8 cellular contexts compared by ENCODE assay signal in the genomic region with DNA sequence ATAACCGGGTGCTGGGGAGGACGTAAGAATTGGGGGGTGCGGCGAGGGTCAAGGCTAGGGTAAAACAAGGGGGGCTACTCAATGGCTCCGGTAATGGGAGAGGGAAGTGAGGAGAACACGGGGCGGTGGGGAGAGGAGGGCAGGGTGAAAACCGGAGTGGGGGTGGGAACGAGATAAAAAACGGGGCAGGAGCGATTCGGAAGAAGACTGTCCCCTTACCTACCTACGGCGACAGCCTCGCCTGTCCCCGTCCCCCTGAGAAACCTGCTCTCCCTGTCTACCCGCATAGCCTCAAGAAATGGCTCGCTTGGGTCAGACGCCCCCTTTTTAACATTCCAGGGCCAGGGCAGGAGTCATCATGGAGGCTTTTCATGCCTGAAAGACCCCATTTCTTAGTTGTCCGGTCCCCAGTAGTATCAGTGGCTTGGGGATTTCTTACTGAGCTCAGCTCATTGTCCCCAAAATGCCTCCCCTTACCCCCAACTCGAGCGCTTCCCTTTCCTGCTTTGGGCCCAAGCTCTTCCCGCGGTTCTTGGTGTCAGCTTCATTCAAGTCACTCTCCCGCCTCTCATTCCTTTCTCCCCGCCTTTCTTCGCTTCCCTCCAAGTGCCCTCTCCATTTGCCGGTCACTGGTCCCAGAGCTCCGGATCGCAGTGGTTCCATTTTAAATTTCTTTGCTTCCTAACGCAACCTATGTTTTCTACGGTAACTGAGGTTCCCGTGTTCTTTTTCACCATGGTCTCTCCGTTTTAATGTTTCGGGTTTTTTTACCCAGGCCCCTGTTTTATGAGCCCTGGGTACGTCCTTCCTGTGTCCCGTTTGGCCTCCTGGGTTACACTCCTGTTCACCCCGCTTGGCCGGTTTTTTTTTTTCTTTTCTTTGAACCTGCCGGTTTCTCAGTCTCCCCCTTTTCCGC. TPM values are rescaled to one million over a fixed set of nuclear protein-coding genes. Genes with fewer than 3 reads are reported as not detected.
DNase-seq lines count a peak whose midpoint lies in the region; ATAC-seq and TF ChIP-seq lines count a peak whose summit lies in the region.

No MANE protein-coding gene starts in this region.

- H4K20me1 ChIP-seq in HCT116 (ENCODE audit: insufficient read depth): no peaks in the 10 kb centered on the region

- H3K27me3 Mint-ChIP-seq in stimulated activated memory B cell treated with anti-CD40 and anti-IgM and Interleukin-4, amounts not matched to agents 10 μg/mL and 1 μg/mL and 100 μg/mL, for 72 hours: peaks cover 7% of the 10 kb centered on the region

- peaks cover 27% of the 10 kb centered on the region for H3K79me2 ChIP-seq in HCT116 (ENCODE audit: insufficient read depth, low read length)

- RAD21 ChIA-PET in HCT116 (lab: Charles Lee; ENCODE audit: low non-redundant PET in 1 of 2, low total read pairs in 2 of 2, uncharacterized antibody in 2 of 2, unreplicated experiment in 2 of 2): no interaction called here

- intact Hi-C loops in HCT116 (cut with micrococcal nuclease): loop anchor here (5.0 kb wide), 1 partner anchor 40 kb away; a partner anchor contains a TSS

- DNase-seq in COLO829 (ENCODE audit: low spot score) (peak; percentile 39), HCT116 (ENCODE audit: low read depth, low spot score) (no peak), SK-N-MC (ENCODE audit: low read depth, low spot score) (no peak), dermis blood vessel endothelial cell (peak; percentile 61), left lobe of liver (ENCODE audit: low spot score) (peak; percentile 49), NCI-H1694 treated with DMSO at 0.1 percent for 48 hours (lab: John Stamatoyannopoulos, UW) (no peak), NCI-H446 (lab: John Stamatoyannopoulos, UW) (no peak)

- no peak for TF ChIP-seq RAD21 in HCT116 (IDR thresholded peaks at IDR 0.05; ENCODE audit: low read depth)

- no peaks in the 10 kb centered on the region for H3K36me3 Mint-ChIP-seq in stimulated activated memory B cell treated with anti-CD40 and anti-IgM and Interleukin-4, amounts not matched to agents 10 μg/mL and 1 μg/mL and 100 μg/mL, for 72 hours

- CTCF ChIA-PET in HCT116 (lab: Charles Lee): interaction anchor here (1.3 kb wide), 1 partner anchor 27 kb away, joined by 3 read pairs; no protein-coding TSS in a partner anchor

- peaks cover 0 to 5% of the 10 kb centered on the region in 2 experiments; a peak in 1 of 4 replicates for H3K36me3 ChIP-seq in HCT116 (ENCODE audit: control insufficient read depth in 1 of 2, insufficient read depth in 2 of 2, low read length in 2 of 2)
- H3K36me3 ChIP-seq in SK-N-MC (ENCODE audit: insufficient read depth, low read length): no peaks in the 10 kb centered on the region

- H3K27ac Mint-ChIP-seq in stimulated activated memory B cell treated with anti-CD40 and anti-IgM and Interleukin-4, amounts not matched to agents 10 μg/mL and 1 μg/mL and 100 μg/mL, for 72 hours: peak overlapping the region; percentile 90

- peaks cover 52% of the 10 kb centered on the region for H3K4me1 Mint-ChIP-seq in stimulated activated memory B cell treated with anti-CD40 and anti-IgM and Interleukin-4, amounts not matched to agents 10 μg/mL and 1 μg/mL and 100 μg/mL, for 72 hours

- H3K4me2 ChIP-seq in HCT116 (ENCODE audit: low read length): peak overlapping the region; percentile 85

- no peaks in the 10 kb centered on the region for H3K9me2 ChIP-seq in HCT116 (ENCODE audit: insufficient read depth)

- H3K9me3 Mint-ChIP-seq in stimulated activated memory B cell treated with anti-CD40 and anti-IgM and Interleukin-4, amounts not matched to agents 10 μg/mL and 1 μg/mL and 100 μg/mL, for 72 hours: no peaks in the 10 kb centered on the region

- no peaks in the 10 kb centered on the region for H3K27me3 ChIP-seq in HCT116 (ENCODE audit: insufficient read depth, low read length)

- no peak for TF ChIP-seq POLR2A in HCT116 (IDR thresholded peaks at IDR 0.05; ENCODE audit: borderline replicate concordance, extremely low read depth, insufficient read depth, insufficient read length)

- H3K4me3 ChIP-seq in HCT116 (replicated peaks in 1 of 2; ENCODE audit: low read depth in 1 of 2, low read length in 2 of 2) (peak overlapping the region; percentile 64 to 67), SK-N-MC (peak overlapping the region; percentile 80)

- H2AFZ ChIP-seq in HCT116 (ENCODE audit: low read depth, low read length, poor library complexity, severe bottlenecking): no peak overlapping the region

- no peak for TF ChIP-seq CTCF in HCT116 (IDR thresholded peaks at IDR 0.05 in 2 of 3, conservative IDR thresholded peaks at IDR 0.05 in 1 of 3; ENCODE audit: borderline replicate concordance in 1 of 3, insufficient read depth in 1 of 3, low read depth in 2 of 3, low read length in 2 of 3)

- H3K9me3 ChIP-seq in HCT116 (ENCODE audit: control insufficient read depth in 1 of 2, insufficient read depth in 1 of 2, low read depth in 1 of 2, low read length in 2 of 2): no peaks in the 10 kb centered on the region
- H3K9me3 ChIP-seq in SK-N-MC (ENCODE audit: low read depth, low read length): no peaks in the 10 kb centered on the region

- POLR2A ChIA-PET in HCT116 (lab: Charles Lee): no interaction called here

- ATAC-seq in HCT116 (peak; percentile 41), left lobe of liver (peak; percentile 36)
- ATAC-seq in stimulated activated memory B cell treated with anti-CD40 and anti-IgM and Interleukin-4, amounts not matched to agents 10 μg/mL and 1 μg/mL and 100 μg/mL, for 72 hours: no peak

- peaks cover 26 to 36% of the 10 kb centered on the region in 2 experiments for H3K4me1 ChIP-seq in HCT116 (ENCODE audit: control insufficient read depth in 1 of 2, insufficient read depth in 2 of 2, low read length in 2 of 2)

- peak overlapping the region; percentile 95 for H3K4me3 Mint-ChIP-seq in stimulated activated memory B cell treated with anti-CD40 and anti-IgM and Interleukin-4, amounts not matched to agents 10 μg/mL and 1 μg/mL and 100 μg/mL, for 72 hours

- BruUV-seq in HCT116 (replicated peaks; lab: Mats Ljungman, UMichigan): no TSS peak

- H3K27ac ChIP-seq in HCT116 (ENCODE audit: low read depth, low read length): peak overlapping the region; percentile 91
- H3K27ac ChIP-seq in SK-N-MC: no peak overlapping the region

- H3K9ac ChIP-seq in HCT116 (ENCODE audit: low read length): peak overlapping the region; percentile 91
- no peak overlapping the region for H3K9ac ChIP-seq in SK-N-MC (ENCODE audit: insufficient read length)

TF ChIP-seq in HCT116, 20 proteins besides CTCF, POLR2A, EP300 and RAD21:
- TF ChIP-seq SP1 (IDR thresholded peaks at IDR 0.05; ENCODE audit: low read depth) (peak; percentile 20; the same call in 1 of the 2 replicates), POLR2AphosphoS5 (IDR thresholded peaks at IDR 0.05; ENCODE audit: low read depth, low read length) (peak; percentile 85), SIN3A (IDR thresholded peaks at IDR 0.05; ENCODE audit: low read depth) (0 out of 2 replicates have a peak, but pooled peaks have one; percentile 39)
- TF ChIP-seq, protein P1, sequence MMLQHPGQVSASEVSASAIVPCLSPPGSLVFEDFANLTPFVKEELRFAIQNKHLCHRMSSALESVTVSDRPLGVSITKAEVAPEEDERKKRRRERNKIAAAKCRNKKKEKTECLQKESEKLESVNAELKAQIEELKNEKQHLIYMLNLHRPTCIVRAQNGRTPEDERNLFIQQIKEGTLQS (IDR thresholded peaks at IDR 0.05): no peak

RNA-seq across cellular contexts. Expression of a gene that starts 1.2 kb away (rescaled TPM):
- 97.0 TPM for total RNA-seq in HCT116 (2021; ENCODE audit: unreplicated experiment)
- 54.9 and 72.2 TPM in 2 replicates for polyA plus RNA-seq in HCT116 (2012)
- 99.0 and 102 TPM in 2 replicates for total RNA-seq in dermis blood vessel endothelial cell
- 51.4 TPM for total RNA-seq in left lobe of liver

RNA-seq across cellular contexts. Expression of a gene that starts 41.7 kb away (rescaled TPM):
- total RNA-seq in HCT116 (2021; ENCODE audit: unreplicated experiment) (42.6 TPM), dermis blood vessel endothelial cell (63.5 and 66.5 TPM in 2 replicates), left lobe of liver (20.7 TPM)
- polyA plus RNA-seq in HCT116 (2012): 14.6 and 19.7 TPM in 2 replicates

RNA-seq across cellular contexts. Expression of a gene that starts 45.6 kb away (rescaled TPM):
- 78.6 TPM for total RNA-seq in HCT116 (2021; ENCODE audit: unreplicated experiment)
- 36.8 and 55.1 TPM in 2 replicates for polyA plus RNA-seq in HCT116 (2012)
- 14.8 and 26.3 TPM in 2 replicates for total RNA-seq in dermis blood vessel endothelial cell
- 8.6 TPM for total RNA-seq in left lobe of liver

Comparison
In these comparisons a context has a peak if more than half of its experiments do, and no peak if none do; other contexts are left out.
1. DNase-seq: peak in COLO829 (single experiment), dermis blood vessel endothelial cell (single experiment) and left lobe of liver (single experiment); none in HCT116 (single experiment), SK-N-MC (single experiment), NCI-H1694 treated with DMSO at 0.1 percent for 48 hours (single experiment) and NCI-H446 (0 of 2).